Comparison of ENCODE assay signal across 23 cellular contexts in the genomic region with DNA sequence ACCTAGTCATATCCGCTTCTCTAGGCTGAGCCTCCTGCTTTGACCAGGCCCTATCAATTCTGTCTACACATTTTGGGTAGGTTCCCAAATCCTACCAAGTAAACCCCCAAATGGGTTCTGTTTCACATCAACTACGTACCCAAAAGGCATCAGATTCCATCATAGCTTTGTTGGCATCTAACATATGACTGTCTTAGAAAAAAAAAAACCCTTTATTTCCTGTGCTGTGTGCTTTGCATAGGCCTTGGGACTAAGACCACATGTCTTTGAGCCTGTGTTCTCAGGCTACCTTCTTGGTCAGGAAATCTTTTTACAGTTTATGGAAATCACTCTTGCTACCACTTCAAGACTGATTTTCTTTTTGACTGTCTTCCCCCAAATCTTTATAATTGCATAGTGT.
DNase-seq lines count a peak whose midpoint lies in the region; ATAC-seq and TF ChIP-seq lines count a peak whose summit lies in the region.
"Had no signal": no experiment of that assay in that cellular context is flagged by ENCODE, and none has a peak within 500 bp of the region (broad histone marks: within the 10 kb centered on the region; RNA-seq: fewer than 3 reads in every experiment).

No MANE protein-coding gene starts in this region.

- in situ Hi-C loops in IMR-90 (cut with MboI; ENCODE audit: low sequenced_read_pairs): no loop called here

- no peak overlapping the region for H3K14ac ChIP-seq in IMR-90 (replicated peaks; ENCODE audit: low read depth, low read length)

- no peak overlapping the region for H2BK5ac ChIP-seq in IMR-90 (ENCODE audit: low read depth, low read length, poor library complexity, severe bottlenecking)

- WGBS in IMR-90 (ENCODE audit: extremely low coverage in 2 of 2, insufficient read length in 1 of 2), 2 experiments: no CpG with 5 or more reads among the region's 2 CpGs
- 63% methylated on average over 2 of the region's 2 CpGs for WGBS in hepatocyte (ENCODE audit: low lambda C conversion rate, missing lambda C conversion rate)

- intact Hi-C loops in IMR-90 (cut with micrococcal nuclease): no loop called here
- intact Hi-C loops in left colon (cut with DNase I, micrococcal nuclease): no loop called here

- H3K4me1 Mint-ChIP-seq in osteocyte (ENCODE audit: unreplicated experiment) (peaks cover 44% of the 10 kb centered on the region), immature natural killer cell (no peaks in the 10 kb centered on the region)
- H3K4me1 Mint-ChIP-seq in T-helper 2 cell treated with Interferon-gamma antibody and Interleukin-4, amounts not matched to agents 5 μg/mL and 100 μg/mL, for 36 hours (ENCODE audit: low read depth): peaks cover 2% of the 10 kb centered on the region
- H3K4me1 Mint-ChIP-seq: activated naive CD8-positive, alpha-beta T cell treated with anti-CD3 and anti-CD28 coated beads for 36 hours had no signal

- no peak overlapping the region for H2BK20ac ChIP-seq in IMR-90 (ENCODE audit: low read depth, low read length)

- H3K18ac ChIP-seq in IMR-90 (ENCODE audit: low read depth, low read length): no peak overlapping the region

- H3K56ac ChIP-seq in IMR-90 (ENCODE audit: extremely low read depth, insufficient read depth, low read length): no peak overlapping the region

- no peaks in the 10 kb centered on the region for H3K79me2 ChIP-seq in hepatocyte

- H2BK120ac ChIP-seq in IMR-90 (ENCODE audit: low read depth, low read length): peak overlapping the region; percentile 10; the same call in 1 of the 2 replicates

- CTCF ChIA-PET in IMR-90 (lab: Yijun Ruan, JAX): no interaction called here

- peaks cover 3% of the 10 kb centered on the region; the same call in 1 of the 2 replicates for H3K4me1 ChIP-seq in IMR-90 (ENCODE audit: control insufficient read depth, insufficient read depth, low read length)
- peaks cover 6% of the 10 kb centered on the region for H3K4me1 ChIP-seq in hepatocyte (ENCODE audit: insufficient read depth)
- H3K4me1 ChIP-seq: esophagus squamous epithelium, right atrium auricular region had no signal

- ATAC-seq in GM18520 (IDR thresholded peaks at IDR 0.05; ENCODE audit: unreplicated experiment) (peak; percentile 63), HG02678 (IDR thresholded peaks at IDR 0.05; ENCODE audit: unreplicated experiment) (peak; percentile 55), IMR-90 (ENCODE audit: low read depth) (no peak), left colon (no peak)
- ATAC-seq: effector memory CD8-positive, alpha-beta T cell; T-helper 17 cell had no signal

- no peaks in the 10 kb centered on the region for H3K9me2 ChIP-seq in hepatocyte (replicated peaks; ENCODE audit: insufficient read depth)

- no peak overlapping the region for H2AFZ ChIP-seq in IMR-90 (replicated peaks; ENCODE audit: low read length, poor library complexity)
- peak overlapping the region; percentile 3 for H2AFZ ChIP-seq in hepatocyte

- H3K27me3 Mint-ChIP-seq in osteocyte (ENCODE audit: unreplicated experiment) (no peaks in the 10 kb centered on the region), immature natural killer cell (ENCODE audit: low read depth in 3 of 3) (peaks cover 0 to 2% (median 2%) of the 10 kb centered on the region in 3 donors)
- H3K27me3 Mint-ChIP-seq in T-helper 2 cell treated with Interferon-gamma antibody and Interleukin-4, amounts not matched to agents 5 μg/mL and 100 μg/mL, for 36 hours (ENCODE audit: low read depth): no peaks in the 10 kb centered on the region
- H3K27me3 Mint-ChIP-seq: activated naive CD8-positive, alpha-beta T cell treated with anti-CD3 and anti-CD28 coated beads for 36 hours; CD4-positive, alpha-beta T cell; effector memory CD8-positive, alpha-beta T cell; T-helper 17 cell had no signal

- peak overlapping the region; percentile 33; the same call in 1 of the 2 replicates for H3K4ac ChIP-seq in IMR-90 (ENCODE audit: low read depth, low read length)

- POLR2A ChIA-PET in IMR-90 (lab: Charles Lee; ENCODE audit: unreplicated experiment): no interaction called here

- H3K27ac Mint-ChIP-seq in osteocyte (ENCODE audit: unreplicated experiment) (no peak overlapping the region), immature natural killer cell (no peak overlapping the region)
- no peak overlapping the region for H3K27ac Mint-ChIP-seq in T-helper 2 cell treated with Interferon-gamma antibody and Interleukin-4, amounts not matched to agents 5 μg/mL and 100 μg/mL, for 36 hours
- H3K27ac Mint-ChIP-seq: activated naive CD8-positive, alpha-beta T cell treated with anti-CD3 and anti-CD28 coated beads for 36 hours; activated T-helper 1 cell treated with anti-CD3 and anti-CD28 coated beads, Interleukin-12 subunit alpha, Interleukin-12 subunit beta, Interleukin-2, Interleukin-4 antibody, amounts not matched to agents 30 ng/mL and 10 ng/mL and 1 ng/mL, durations not matched to agents 14 hours and 24 hours and 36 hours; CD4-positive, alpha-beta T cell; effector memory CD8-positive, alpha-beta T cell; T-helper 17 cell had no signal

- H3K4me3 Mint-ChIP-seq in osteocyte (ENCODE audit: unreplicated experiment) (no peak overlapping the region), immature natural killer cell (no peak overlapping the region)
- H3K4me3 Mint-ChIP-seq in T-helper 2 cell treated with Interferon-gamma antibody and Interleukin-4, amounts not matched to agents 5 μg/mL and 100 μg/mL, for 36 hours: no peak overlapping the region
- H3K4me3 Mint-ChIP-seq: activated naive CD8-positive, alpha-beta T cell treated with anti-CD3 and anti-CD28 coated beads for 36 hours; activated T-helper 1 cell treated with anti-CD3 and anti-CD28 coated beads, Interleukin-12 subunit alpha, Interleukin-12 subunit beta, Interleukin-2, Interleukin-4 antibody, amounts not matched to agents 30 ng/mL and 10 ng/mL and 1 ng/mL, durations not matched to agents 14 hours and 24 hours and 36 hours; CD4-positive, alpha-beta T cell; effector memory CD8-positive, alpha-beta T cell; T-helper 17 cell had no signal

- H3K27ac ChIP-seq in IMR-90 (ENCODE audit: insufficient read depth, low read length) (no peak overlapping the region), hepatocyte (no peak overlapping the region)
- H3K27ac ChIP-seq: esophagus squamous epithelium, right atrium auricular region, SJSA1 had no signal

- H3K27me3 ChIP-seq in IMR-90 (ENCODE audit: control insufficient read depth, insufficient read depth, low read length): no peaks in the 10 kb centered on the region
- H3K27me3 ChIP-seq in hepatocyte: no peaks in the 10 kb centered on the region
- H3K27me3 ChIP-seq: esophagus squamous epithelium, right atrium auricular region, SJSA1 had no signal

- TF ChIP-seq RAD21 in IMR-90 (IDR thresholded peaks at IDR 0.05; ENCODE audit: low read length): no peak

- H3K9ac ChIP-seq in IMR-90 (ENCODE audit: low read depth, low read length): no peak overlapping the region

- H3K9me3 Mint-ChIP-seq in osteocyte (ENCODE audit: unreplicated experiment) (peaks cover 11% of the 10 kb centered on the region), immature natural killer cell (peaks cover 0 to 4% (median 0%) of the 10 kb centered on the region in 6 donors)
- peaks cover 17% of the 10 kb centered on the region for H3K9me3 Mint-ChIP-seq in T-helper 2 cell treated with Interferon-gamma antibody and Interleukin-4, amounts not matched to agents 5 μg/mL and 100 μg/mL, for 36 hours

- H3K36me3 ChIP-seq in IMR-90 (ENCODE audit: control insufficient read depth, insufficient read depth, low read length) (no peaks in the 10 kb centered on the region), hepatocyte (replicated peaks; ENCODE audit: insufficient read depth, low read depth) (no peaks in the 10 kb centered on the region)
- H3K36me3 ChIP-seq: esophagus squamous epithelium, right atrium auricular region, SJSA1 had no signal

- dilution Hi-C loops in IMR-90 (cut with HindIII; ENCODE audit: low sequenced_read_pairs, unreplicated experiment): no loop called here

- no peak for TF ChIP-seq POLR2A in IMR-90 (IDR thresholded peaks at IDR 0.05; ENCODE audit: low read depth, low read length)

- no peaks in the 10 kb centered on the region for H3K79me1 ChIP-seq in IMR-90 (ENCODE audit: low read depth in 1 of 2, low read length in 2 of 2)

- DNase-seq in IMR-90 (no peak), hepatocyte (ENCODE audit: low spot score) (no peak), osteocyte (ENCODE audit: extremely low spot score, unreplicated experiment) (no peak), immature natural killer cell (no peak), left colon (no peak)
- DNase-seq in T-helper 2 cell treated with Interferon-gamma antibody and Interleukin-4, amounts not matched to agents 5 μg/mL and 100 μg/mL, for 36 hours (ENCODE audit: low spot score): no peak
- DNase-seq: activated CD4-positive, CD25-positive, alpha-beta regulatory T cell; activated naive CD8-positive, alpha-beta T cell treated with anti-CD3 and anti-CD28 coated beads for 36 hours; CD4-positive, alpha-beta T cell; effector memory CD8-positive, alpha-beta T cell; esophagus squamous epithelium; HCEC 1CT; islet precursor cell; NCI-H1436 treated with DMSO at 0.1 percent for 48 hours; NCI-H774; occipital lobe; T-helper 17 cell had no signal

- no TSS peak for BruUV-seq in IMR-90 (replicated peaks; lab: Mats Ljungman, UMichigan)

- H3K4me3 ChIP-seq in IMR-90 (ENCODE audit: insufficient read depth, low read depth, low read length): no peak overlapping the region
- H3K4me3 ChIP-seq in hepatocyte: no peak overlapping the region
- H3K4me3 ChIP-seq: esophagus squamous epithelium, lung, right atrium auricular region, SJSA1 had no signal

- H3K9me1 ChIP-seq in IMR-90 (ENCODE audit: insufficient read depth, low read length): no peaks in the 10 kb centered on the region

- H4K5ac ChIP-seq in IMR-90 (ENCODE audit: low read depth, low read length): no peak overlapping the region

- no peak overlapping the region for H2AK5ac ChIP-seq in IMR-90 (ENCODE audit: low read depth, low read length)

- TF ChIP-seq CTCF in IMR-90 (conservative IDR thresholded peaks at IDR 0.05; ENCODE audit: low read depth, low read length) (no peak), hepatocyte (IDR thresholded peaks at IDR 0.05; ENCODE audit: poor library complexity) (no peak), osteocyte (IDR thresholded peaks at IDR 0.05) (no peak)

- H3K36me3 Mint-ChIP-seq in osteocyte (ENCODE audit: unreplicated experiment): peaks cover 3% of the 10 kb centered on the region
- H3K36me3 Mint-ChIP-seq in immature natural killer cell: peaks cover 0 to 8% (median 3%) of the 10 kb centered on the region in 3 donors
- H3K36me3 Mint-ChIP-seq in T-helper 2 cell treated with Interferon-gamma antibody and Interleukin-4, amounts not matched to agents 5 μg/mL and 100 μg/mL, for 36 hours (ENCODE audit: low read depth): peaks cover 7% of the 10 kb centered on the region

- H3K4me2 ChIP-seq in IMR-90 (ENCODE audit: low read depth, low read length) (peak overlapping the region; percentile 16; the same call in 1 of the 2 replicates), hepatocyte (peak overlapping the region; percentile 24)

- 0 out of 3 replicates have a peak overlapping the region, but pooled peaks have one; percentile 36 for H2BK15ac ChIP-seq in IMR-90 (ENCODE audit: low read depth, low read length)

- H4K91ac ChIP-seq in IMR-90 (ENCODE audit: insufficient read depth, low read depth, low read length): no peak overlapping the region

- H3K9me3 ChIP-seq in IMR-90 (ENCODE audit: control insufficient read depth, insufficient read depth, low read length): peaks cover 7% of the 10 kb centered on the region
- H3K9me3 ChIP-seq in hepatocyte (ENCODE audit: low read depth): no peaks in the 10 kb centered on the region

- no peak overlapping the region for H2AK9ac ChIP-seq in IMR-90 (replicated peaks; ENCODE audit: low read depth, low read length, poor library complexity)

- H3K23ac ChIP-seq in IMR-90 (ENCODE audit: low read depth, low read length): no peak overlapping the region

- H4K20me1 ChIP-seq in IMR-90 (ENCODE audit: insufficient read depth, low read length) (no peaks in the 10 kb centered on the region), hepatocyte (ENCODE audit: insufficient read depth, poor library complexity, severe bottlenecking) (no peaks in the 10 kb centered on the region)

- H4K8ac ChIP-seq in IMR-90 (ENCODE audit: low read depth in 2 of 2, low read length in 2 of 2): no peak overlapping the region; a peak in 1 of 4 replicates

Comparison
In these comparisons a context has a peak if more than half of its experiments do, and no peak if none do; other contexts are left out.
1. ATAC-seq: peak in GM18520 (single experiment) and HG02678 (single experiment); none in IMR-90 (single experiment) and left colon (single experiment).